In the genomic region with DNA sequence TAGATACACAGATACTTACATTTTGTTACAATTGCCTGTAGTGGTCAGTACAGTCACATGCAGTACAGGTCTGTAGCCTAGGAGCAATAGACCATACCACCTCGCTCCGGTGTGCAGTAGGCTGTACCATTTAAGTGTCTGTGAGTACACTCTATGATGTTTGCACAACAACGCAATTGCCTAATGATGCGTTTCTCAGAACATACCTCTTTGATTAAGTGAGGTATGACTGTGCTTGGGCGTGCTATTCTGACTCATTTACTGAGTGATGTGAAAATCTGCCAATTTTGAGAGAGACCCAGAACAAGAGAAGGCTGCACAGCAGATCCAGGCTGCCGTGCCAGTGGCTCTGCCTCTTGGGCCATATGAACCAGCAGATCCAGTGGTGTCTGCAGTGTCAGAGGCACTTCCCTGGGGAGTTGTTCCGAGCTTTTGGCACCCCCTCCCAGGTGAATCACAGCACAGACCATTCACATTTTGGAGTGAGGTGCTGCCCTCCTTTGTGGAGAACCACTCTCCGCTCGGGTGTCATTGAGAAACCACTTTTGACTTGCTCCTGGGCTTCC, we compare ENCODE assay signal across 9 cellular contexts. TPM values are rescaled to one million over a fixed set of nuclear protein-coding genes. Genes with fewer than 3 reads are reported as not detected.
A peak's percentile ranks its signal among the peaks of the same experiment; 100 is the strongest.
DNase-seq lines count a peak whose midpoint lies in the region; TF ChIP-seq lines count a peak whose summit lies in the region.
"Had no signal": no experiment of that assay in that cellular context is flagged by ENCODE, and none has a peak within 500 bp of the region (broad histone marks: within the 10 kb centered on the region; RNA-seq: fewer than 3 reads in every experiment).

No MANE protein-coding gene starts in this region.

- no peaks in the 10 kb centered on the region for H3K4me1 ChIP-seq in prostate gland (replicated peaks)
- H3K4me1 ChIP-seq: Peyer's patch had no signal

- POLR2A ChIA-PET in MCF 10A (lab: Yijun Ruan, JAX), result interaction anchor here (1.1 to 3.1 kb wide), 2 partner anchors 9 to 14 kb away, joined by 3 to 13 read pairs; no protein-coding TSS in a partner anchor

- no peak overlapping the region for H3K4me3 ChIP-seq in prostate gland
- H3K4me3 ChIP-seq: Peyer's patch had no signal

- no peak for TF ChIP-seq POLR2A in prostate gland (IDR thresholded peaks at IDR 0.05)

- WGBS in prostate gland, result 72% methylated on average over 9 of the region's 9 CpGs

- DNase-seq in ELR (ENCODE audit: low read depth) (peak; percentile 90), NCI-H1694 treated with DMSO at 0.1 percent for 48 hours (lab: John Stamatoyannopoulos, UW) (peak; percentile 66), MCF 10A (ENCODE audit: unreplicated experiment) (peak; percentile 99), mesenteric fat pad (ENCODE audit: low spot score) (peak; percentile 64), globus pallidus (ENCODE audit: low spot score) (no peak), OCI-M2 (lab: John Stamatoyannopoulos, UW; ENCODE audit: unreplicated experiment) (no peak), prostate gland (ENCODE audit: low spot score) (no peak), retina (no peak)
- DNase-seq: Peyer's patch had no signal

- no peak overlapping the region for H3K4me3 Mint-ChIP-seq in MCF 10A (ENCODE audit: unreplicated experiment)

- intact Hi-C loops in MCF 10A (cut with micrococcal nuclease) (loop anchor here (1.0 kb wide), 1 partner anchor 54 kb away; no protein-coding TSS in a partner anchor), prostate gland (cut with DNase I) (no loop called here)

- no peaks in the 10 kb centered on the region for H3K36me3 ChIP-seq in prostate gland
- H3K36me3 ChIP-seq: Peyer's patch had no signal

- no peaks in the 10 kb centered on the region for H3K27me3 Mint-ChIP-seq in MCF 10A (ENCODE audit: insufficient read depth, unreplicated experiment)

- no peaks in the 10 kb centered on the region for H3K36me3 Mint-ChIP-seq in MCF 10A (ENCODE audit: insufficient read depth, unreplicated experiment)

- no peak overlapping the region for H3K27ac ChIP-seq in prostate gland
- H3K27ac ChIP-seq: Peyer's patch had no signal

- H3K27ac Mint-ChIP-seq in MCF 10A (ENCODE audit: low read depth, unreplicated experiment), result peak overlapping the region; percentile 83

- no peaks in the 10 kb centered on the region for H3K27me3 ChIP-seq in prostate gland (replicated peaks; ENCODE audit: insufficient read depth)
- H3K27me3 ChIP-seq: Peyer's patch had no signal

- CTCF ChIA-PET in MCF 10A (lab: Yijun Ruan, JAX), result interaction anchor here (0.6 to 2.4 kb wide), 5 partner anchors 23 to 882 kb away, joined by 3 to 10 read pairs (median 6); no protein-coding TSS in a partner anchor

- TF ChIP-seq CTCF in MCF 10A (IDR thresholded peaks at IDR 0.05; ENCODE audit: unreplicated experiment) (no peak), prostate gland (IDR thresholded peaks at IDR 0.05) (no peak)

- no TSS peak for BruUV-seq in MCF 10A (replicated peaks; lab: Mats Ljungman, UMichigan)

- no peaks in the 10 kb centered on the region for H3K9me3 ChIP-seq in prostate gland
- H3K9me3 ChIP-seq: Peyer's patch had no signal

- no peaks in the 10 kb centered on the region for H3K9me3 Mint-ChIP-seq in MCF 10A (ENCODE audit: unreplicated experiment)

- no peaks in the 10 kb centered on the region for H3K4me1 Mint-ChIP-seq in MCF 10A (ENCODE audit: insufficient read depth, unreplicated experiment)

RNA-seq across cellular contexts. Expression of a gene that starts 20.4 kb away (rescaled TPM):
- not detected in 2 replicates for total RNA-seq in MCF 10A (2022)
- total RNA-seq in mesenteric fat pad, result not detected
- 10 to 100 TPM in 1 of 2 donors, under 1 TPM in 1; 0.14 to 100.0 TPM for total RNA-seq in prostate gland
- total RNA-seq: Peyer's patch had no signal

Comparison
In these comparisons a context has a peak if more than half of its experiments do, and no peak if none do; other contexts are left out.
1. DNase-seq: peak in ELR (single experiment), NCI-H1694 treated with DMSO at 0.1 percent for 48 hours (single experiment), MCF 10A (single experiment) and mesenteric fat pad (single experiment); none in globus pallidus (single experiment), OCI-M2 (single experiment), prostate gland (single experiment) and retina (single experiment).